ENCODE assay signal across 10 cellular contexts in the genomic region with DNA sequence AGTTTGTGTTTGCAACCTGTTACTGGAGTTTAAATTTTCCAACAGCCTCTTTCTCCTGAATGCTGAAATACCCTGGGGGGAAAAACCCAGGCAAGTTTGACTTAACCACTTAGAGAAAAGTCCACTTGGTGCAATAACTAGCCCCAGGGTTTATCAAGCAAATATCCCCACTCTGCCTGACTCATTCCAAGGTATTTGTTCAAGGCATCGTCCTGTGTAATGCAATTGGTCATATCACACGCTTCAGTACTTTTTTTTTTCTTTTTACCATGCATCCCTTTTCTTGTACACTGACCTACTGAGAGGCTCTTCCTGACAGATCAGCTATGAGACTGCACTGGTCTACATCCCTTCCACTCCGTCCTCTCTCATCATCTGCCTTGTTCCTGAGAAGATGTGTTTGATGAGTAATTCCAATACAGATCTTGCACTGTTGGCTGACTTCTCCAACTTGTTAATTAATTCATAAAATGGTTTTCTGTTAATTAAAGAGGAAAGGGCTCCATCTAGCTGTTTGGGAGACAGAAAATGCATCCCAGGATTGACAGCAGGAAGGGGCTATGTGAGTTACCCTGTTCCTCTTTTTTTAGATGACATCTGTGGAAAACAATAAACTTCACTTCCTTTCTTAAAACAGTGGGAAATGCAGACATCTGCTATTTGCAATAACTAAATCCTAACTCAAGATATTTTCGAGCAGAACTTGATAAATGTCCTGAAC.
DNase-seq lines count a peak whose midpoint lies in the region; ATAC-seq and TF ChIP-seq lines count a peak whose summit lies in the region.
"Had no signal": no experiment of that assay in that cellular context is flagged by ENCODE, and none has a peak within 500 bp of the region (broad histone marks: within the 10 kb centered on the region; RNA-seq: fewer than 3 reads in every experiment).

No MANE protein-coding gene starts in this region.

- intact Hi-C loops in right lobe of liver (cut with DNase I), result no loop called here

- H3K4me1 ChIP-seq in right lobe of liver, result peaks cover 0 to 24% (median 5%) of the 10 kb centered on the region in 4 donors

- no peak for TF ChIP-seq CTCF in NB4 (IDR thresholded peaks at IDR 0.05; ENCODE audit: low read depth, low read length)
- TF ChIP-seq CTCF in brain microvascular endothelial cell (IDR thresholded peaks at IDR 0.05; ENCODE audit: low read depth, low read length, missing control alignments), result no peak
- TF ChIP-seq CTCF in right lobe of liver (IDR thresholded peaks at IDR 0.05), result no peak

- TF ChIP-seq POLR2A in NB4 (IDR thresholded peaks at IDR 0.05; ENCODE audit: extremely low read depth, insufficient read length), result no peak
- no peak for TF ChIP-seq POLR2A in right lobe of liver (IDR thresholded peaks at IDR 0.05)

- peak; percentile 63 to 87 (median 82) for ATAC-seq in right lobe of liver
- ATAC-seq in GM19467 (IDR thresholded peaks at IDR 0.05; ENCODE audit: unreplicated experiment), result no peak
- ATAC-seq in GM21515 (IDR thresholded peaks at IDR 0.05; ENCODE audit: unreplicated experiment), result no peak
- ATAC-seq: activated T-cell treated with anti-CD3 and anti-CD28 coated beads, Interleukin-2, amount 50 U/mL, for 72 hours had no signal

- H3K27ac ChIP-seq in brain microvascular endothelial cell (no peak overlapping the region), right lobe of liver (peak overlapping the region in 2 of 3 donors; percentile 55 to 63)

- DNase-seq in Caki2 (ENCODE audit: low read depth) (peak; percentile 97), NB4 (ENCODE audit: low read depth) (peak; percentile 40), brain microvascular endothelial cell (peak; percentile 86), right lobe of liver (no peak), SW480 (ENCODE audit: low spot score) (no peak)
- no peak for DNase-seq in stimulated activated CD4-positive, alpha-beta T cell treated with anti-CD3 and anti-CD28 coated beads, Interleukin-1b, Interleukin-23, amount 100 ng/mL, for 48 hours
- DNase-seq: activated T-cell treated with anti-CD3 and anti-CD28 coated beads, Interleukin-2, amount 50 U/mL, for 72 hours; naive B cell had no signal

- 25% methylated on average over 4 of the region's 4 CpGs for WGBS in right lobe of liver (ENCODE audit: insufficient coverage, low coverage, low lambda C conversion rate, missing lambda C conversion rate)

- in situ Hi-C loops in Caki2 (cut with HindIII; ENCODE audit: low pct_unique_long_range_greater_than_20kb, low sequenced_read_pairs), result no loop called here
- in situ Hi-C loops in brain microvascular endothelial cell (cut with HindIII; ENCODE audit: low pct_ligation_motif_present, low sequenced_read_pairs), result no loop called here

- H3K4me3 ChIP-seq in NB4 (ENCODE audit: low read depth, low read length), result no peak overlapping the region
- H3K4me3 ChIP-seq in brain microvascular endothelial cell (ENCODE audit: low read depth, low read length), result no peak overlapping the region
- H3K4me3 ChIP-seq in right lobe of liver, result no peak overlapping the region

- H3K36me3 ChIP-seq in brain microvascular endothelial cell (replicated peaks) (no peaks in the 10 kb centered on the region), right lobe of liver (no peaks in the 10 kb centered on the region)

- no peaks in the 10 kb centered on the region for H3K9me3 ChIP-seq in right lobe of liver

- H3K27me3 ChIP-seq in brain microvascular endothelial cell (replicated peaks) (no peaks in the 10 kb centered on the region), right lobe of liver (no peaks in the 10 kb centered on the region)

Comparison
In these comparisons a context has a peak if more than half of its experiments do, and no peak if none do; other contexts are left out.
1. DNase-seq: peak in Caki2 (single experiment), NB4 (single experiment) and brain microvascular endothelial cell (single experiment); none in right lobe of liver (0 of 3), SW480 (single experiment) and stimulated activated CD4-positive, alpha-beta T cell treated with anti-CD3 and anti-CD28 coated beads, Interleukin-1b, Interleukin-23, amount 100 ng/mL, for 48 hours (single experiment).
2. ATAC-seq: peak in right lobe of liver (4 of 4); none in GM19467 (single experiment) and GM21515 (single experiment).